1 cellular context compared by ENCODE assay signal in the genomic region with DNA sequence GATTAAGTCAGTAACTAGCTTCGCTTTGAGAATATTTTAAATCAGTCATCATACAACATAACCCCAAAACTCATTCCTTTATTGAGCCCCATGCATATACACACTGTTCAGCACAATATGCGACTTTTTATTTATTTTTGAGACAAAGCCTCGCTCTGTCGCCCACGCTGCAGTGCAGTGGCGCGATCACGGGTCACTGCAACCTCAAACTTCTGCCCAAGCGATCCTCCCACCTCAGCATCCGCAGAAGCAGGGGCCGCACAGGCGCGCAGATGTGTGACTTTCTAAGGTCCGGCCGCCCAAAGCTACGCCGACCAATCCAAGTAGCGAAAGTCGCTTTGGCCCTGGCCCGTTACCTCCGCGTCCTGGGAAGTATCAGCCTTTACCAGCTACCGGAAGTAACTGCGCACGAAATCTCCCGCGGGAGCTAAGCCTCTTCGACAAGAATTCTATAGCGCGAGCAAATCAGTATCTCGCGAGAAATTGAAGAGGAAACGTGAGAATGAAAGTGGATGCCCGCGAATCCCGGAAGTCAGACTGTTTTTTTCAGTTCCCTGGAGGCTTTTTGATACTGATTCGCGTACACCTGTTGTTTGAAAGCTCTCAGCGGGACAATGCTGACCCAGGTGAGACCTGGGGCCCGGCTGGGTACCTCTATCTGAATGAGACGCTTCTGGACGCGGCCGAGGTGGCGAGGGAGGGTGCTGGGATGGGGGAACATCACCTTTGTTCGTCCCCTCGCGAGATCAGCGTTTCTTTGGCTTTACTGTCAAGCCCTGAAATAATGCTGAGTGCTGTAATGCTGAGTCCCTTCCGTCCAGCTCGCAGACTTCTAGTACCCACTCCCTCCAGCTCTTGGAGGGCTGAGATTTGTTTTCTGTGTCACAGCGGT.
A peak's percentile ranks its signal among the peaks of the same experiment; 100 is the strongest.
TF ChIP-seq lines count a peak whose summit lies in the region.

A gene (minus strand): TSS at position 404 of the 892 bp plus-strand sequence. CDS start 1,405 bp downstream, outside the sequence.
A gene (plus strand): TSS at position 549 of the 892 bp plus-strand sequence. CDS start 66 bp downstream, at position 615.

TF ChIP-seq in A549, 52 proteins besides CTCF, POLR2A, EP300 and RAD21 (continued from another document):
- TF ChIP-seq, protein P1, sequence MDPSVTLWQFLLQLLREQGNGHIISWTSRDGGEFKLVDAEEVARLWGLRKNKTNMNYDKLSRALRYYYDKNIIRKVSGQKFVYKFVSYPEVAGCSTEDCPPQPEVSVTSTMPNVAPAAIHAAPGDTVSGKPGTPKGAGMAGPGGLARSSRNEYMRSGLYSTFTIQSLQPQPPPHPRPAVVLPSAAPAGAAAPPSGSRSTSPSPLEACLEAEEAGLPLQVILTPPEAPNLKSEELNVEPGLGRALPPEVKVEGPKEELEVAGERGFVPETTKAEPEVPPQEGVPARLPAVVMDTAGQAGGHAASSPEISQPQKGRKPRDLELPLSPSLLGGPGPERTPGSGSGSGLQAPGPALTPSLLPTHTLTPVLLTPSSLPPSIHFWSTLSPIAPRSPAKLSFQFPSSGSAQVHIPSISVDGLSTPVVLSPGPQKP (IDR thresholded peaks at IDR 0.05; ENCODE audit: low read depth, low read length): peak; percentile 75; the same call in 1 of the 2 replicates
- TF ChIP-seq CEBPB (IDR thresholded peaks at IDR 0.05) (no peak), RCOR1 (IDR thresholded peaks at IDR 0.05; ENCODE audit: low read depth, low read length) (no peak), ZNF302 (CRISPR knock-in tag; IDR thresholded peaks at IDR 0.05) (no peak), CHD2 (IDR thresholded peaks at IDR 0.05; ENCODE audit: low read length, partially characterized antibody) (peak; percentile 96), SREBF2 (IDR thresholded peaks at IDR 0.05) (no peak)
- TF ChIP-seq, protein P2, sequence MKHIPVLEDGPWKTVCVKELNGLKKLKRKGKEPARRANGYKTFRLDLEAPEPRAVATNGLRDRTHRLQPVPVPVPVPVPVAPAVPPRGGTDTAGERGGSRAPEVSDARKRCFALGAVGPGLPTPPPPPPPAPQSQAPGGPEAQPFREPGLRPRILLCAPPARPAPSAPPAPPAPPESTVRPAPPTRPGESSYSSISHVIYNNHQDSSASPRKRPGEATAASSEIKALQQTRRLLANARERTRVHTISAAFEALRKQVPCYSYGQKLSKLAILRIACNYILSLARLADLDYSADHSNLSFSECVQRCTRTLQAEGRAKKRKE (CRISPR knock-in tag; IDR thresholded peaks at IDR 0.05; ENCODE audit: low read depth): no peak
- TF ChIP-seq, protein P3, sequence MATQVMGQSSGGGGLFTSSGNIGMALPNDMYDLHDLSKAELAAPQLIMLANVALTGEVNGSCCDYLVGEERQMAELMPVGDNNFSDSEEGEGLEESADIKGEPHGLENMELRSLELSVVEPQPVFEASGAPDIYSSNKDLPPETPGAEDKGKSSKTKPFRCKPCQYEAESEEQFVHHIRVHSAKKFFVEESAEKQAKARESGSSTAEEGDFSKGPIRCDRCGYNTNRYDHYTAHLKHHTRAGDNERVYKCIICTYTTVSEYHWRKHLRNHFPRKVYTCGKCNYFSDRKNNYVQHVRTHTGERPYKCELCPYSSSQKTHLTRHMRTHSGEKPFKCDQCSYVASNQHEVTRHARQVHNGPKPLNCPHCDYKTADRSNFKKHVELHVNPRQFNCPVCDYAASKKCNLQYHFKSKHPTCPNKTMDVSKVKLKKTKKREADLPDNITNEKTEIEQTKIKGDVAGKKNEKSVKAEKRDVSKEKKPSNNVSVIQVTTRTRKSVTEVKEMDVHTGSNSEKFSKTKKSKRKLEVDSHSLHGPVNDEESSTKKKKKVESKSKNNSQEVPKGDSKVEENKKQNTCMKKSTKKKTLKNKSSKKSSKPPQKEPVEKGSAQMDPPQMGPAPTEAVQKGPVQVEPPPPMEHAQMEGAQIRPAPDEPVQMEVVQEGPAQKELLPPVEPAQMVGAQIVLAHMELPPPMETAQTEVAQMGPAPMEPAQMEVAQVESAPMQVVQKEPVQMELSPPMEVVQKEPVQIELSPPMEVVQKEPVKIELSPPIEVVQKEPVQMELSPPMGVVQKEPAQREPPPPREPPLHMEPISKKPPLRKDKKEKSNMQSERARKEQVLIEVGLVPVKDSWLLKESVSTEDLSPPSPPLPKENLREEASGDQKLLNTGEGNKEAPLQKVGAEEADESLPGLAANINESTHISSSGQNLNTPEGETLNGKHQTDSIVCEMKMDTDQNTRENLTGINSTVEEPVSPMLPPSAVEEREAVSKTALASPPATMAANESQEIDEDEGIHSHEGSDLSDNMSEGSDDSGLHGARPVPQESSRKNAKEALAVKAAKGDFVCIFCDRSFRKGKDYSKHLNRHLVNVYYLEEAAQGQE (IDR thresholded peaks at IDR 0.05): peak; percentile 94
